In the genomic region with DNA sequence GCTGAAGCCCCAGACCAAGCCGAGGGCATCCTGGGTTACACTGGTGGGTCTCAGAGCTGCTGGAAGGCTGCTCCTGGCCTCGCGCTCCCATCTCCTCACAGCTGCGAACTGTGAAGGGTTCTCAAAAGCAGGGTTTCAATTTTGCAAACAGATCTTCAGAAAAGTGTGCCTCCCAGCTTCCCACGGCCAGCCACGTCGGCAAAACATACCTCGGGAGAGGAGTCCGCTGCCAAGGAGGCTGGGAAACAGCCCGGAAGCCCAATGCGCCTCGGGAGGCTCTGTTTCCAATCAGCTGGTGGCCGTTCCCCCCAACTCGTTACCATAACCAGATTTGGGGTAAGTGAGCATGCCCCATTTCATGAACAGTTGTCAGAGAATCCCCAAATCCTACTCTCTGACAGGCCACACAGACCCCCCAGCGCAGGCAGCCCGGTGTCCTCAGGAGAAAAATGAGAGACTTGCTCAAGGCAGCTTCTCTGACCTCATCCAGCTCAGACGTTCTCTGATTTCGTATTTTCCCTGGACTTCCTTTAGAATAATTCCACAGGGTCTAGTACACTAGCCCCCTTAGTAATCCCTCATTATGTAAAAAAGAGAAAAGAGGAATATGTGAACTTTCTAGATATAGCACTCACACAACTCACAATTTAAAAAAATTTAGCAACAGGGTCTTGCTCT, we compare ENCODE assay signal across 18 cellular contexts.
DNase-seq lines count a peak whose midpoint lies in the region; ATAC-seq, FAIRE-seq and TF ChIP-seq lines count a peak whose summit lies in the region.
"Had no signal": no experiment of that assay in that cellular context is flagged by ENCODE, and none has a peak within 500 bp of the region (broad histone marks: within the 10 kb centered on the region; RNA-seq: fewer than 3 reads in every experiment).

No MANE protein-coding gene starts in this region.

- ATAC-seq in HG02678 (IDR thresholded peaks at IDR 0.05; ENCODE audit: unreplicated experiment) (no peak), GM18861 (IDR thresholded peaks at IDR 0.05; ENCODE audit: unreplicated experiment) (no peak)
- ATAC-seq: activated CD8-positive, alpha-beta T cell treated with anti-CD3 and anti-CD28 coated beads for 36 hours; CD8-positive, alpha-beta T cell; effector memory CD8-positive, alpha-beta T cell; stimulated activated memory B cell treated with anti-CD40 and anti-IgM and Interleukin-4, amounts not matched to agents 10 μg/mL and 1 μg/mL and 100 μg/mL, for 72 hours; T-cell had no signal

- no peak overlapping the region for H3K4me3 ChIP-seq in HUES64 (ENCODE audit: low read length)
- no peak overlapping the region for H3K4me3 ChIP-seq in fibroblast of villous mesenchyme (ENCODE audit: low read depth, low read length)
- peak overlapping the region in 2 of 3 donors; percentile 27 to 35 for H3K4me3 ChIP-seq in skeletal muscle tissue (ENCODE audit: low read length in 3 of 3)

- WGBS in HUES64 = 84% methylated on average over 18 of the region's 18 CpGs

- H3K36me3 ChIP-seq in HUES64 (ENCODE audit: insufficient read depth, low read length) = no peaks in the 10 kb centered on the region
- H3K36me3 ChIP-seq in skeletal muscle tissue (ENCODE audit: control insufficient read depth in 3 of 3, insufficient read depth in 3 of 3, low read length in 3 of 3) = no peaks in the 10 kb centered on the region

- peaks cover 50% of the 10 kb centered on the region for H3K4me1 ChIP-seq in HUES64 (ENCODE audit: insufficient read depth, low read length)
- H3K4me1 ChIP-seq in skeletal muscle tissue (ENCODE audit: control insufficient read depth in 3 of 3, insufficient read depth in 3 of 3, low read length in 3 of 3) = peaks cover 11 to 27% (median 17%) of the 10 kb centered on the region in 3 donors

- H3K27me3 ChIP-seq in HUES64 (ENCODE audit: insufficient read depth, low read length) (no peaks in the 10 kb centered on the region), skeletal muscle tissue (ENCODE audit: control insufficient read depth in 3 of 3, insufficient read depth in 3 of 3, low read length in 3 of 3) (peaks cover 9 to 18% (median 15%) of the 10 kb centered on the region in 3 donors)

- peak; percentile 47 for DNase-seq in EH (ENCODE audit: low read depth)
- DNase-seq in fibroblast of villous mesenchyme (ENCODE audit: low read depth) = peak; percentile 66
- DNase-seq in D721Med (ENCODE audit: insufficient read length, low spot score) = no peak
- no peak for DNase-seq in NCI-H146 (lab: John Stamatoyannopoulos, UW)
- DNase-seq: activated CD8-positive, alpha-beta T cell treated with anti-CD3 and anti-CD28 coated beads for 36 hours; CD8-positive, alpha-beta T cell; cerebellar nuclear complex; effector memory CD8-positive, alpha-beta T cell; EL; immature natural killer cell; NCI-H345; occipital lobe; T-cell had no signal

- H3K9me3 ChIP-seq in HUES64 (ENCODE audit: insufficient read depth, low read depth, low read length) = no peaks in the 10 kb centered on the region
- H3K9me3 ChIP-seq in skeletal muscle tissue (ENCODE audit: control insufficient read depth in 3 of 3, low read length in 3 of 3) = no peaks in the 10 kb centered on the region

- TF ChIP-seq CTCF in fibroblast of villous mesenchyme (IDR thresholded peaks at IDR 0.05; ENCODE audit: insufficient read depth, low read depth, low read length) (no peak), D721Med (IDR thresholded peaks at IDR 0.05; ENCODE audit: insufficient read depth, missing control alignments) (no peak)

- H3K9ac ChIP-seq in HUES64 (ENCODE audit: low read depth, low read length) (no peak overlapping the region), skeletal muscle tissue (ENCODE audit: low read depth in 1 of 3, low read length in 3 of 3) (peak overlapping the region in 1 of 3 donors; percentile 62)

- no peak for FAIRE-seq in D721Med (lab: Jason Lieb, UNC)

- H3K27ac ChIP-seq in HUES64 (ENCODE audit: low read depth, low read length) (peak overlapping the region; percentile 19; the same call in 1 of the 2 replicates), skeletal muscle tissue (ENCODE audit: low read depth, low read length) (no peak overlapping the region)

Comparison
In these comparisons a context has a peak if more than half of its experiments do, and no peak if none do; other contexts are left out.
1. DNase-seq: peak in EH (single experiment) and fibroblast of villous mesenchyme (single experiment); none in D721Med (single experiment) and NCI-H146 (single experiment).
2. H3K4me3 ChIP-seq: peak in skeletal muscle tissue (2 of 3); none in HUES64 (single experiment) and fibroblast of villous mesenchyme (single experiment).